In the genomic region with DNA sequence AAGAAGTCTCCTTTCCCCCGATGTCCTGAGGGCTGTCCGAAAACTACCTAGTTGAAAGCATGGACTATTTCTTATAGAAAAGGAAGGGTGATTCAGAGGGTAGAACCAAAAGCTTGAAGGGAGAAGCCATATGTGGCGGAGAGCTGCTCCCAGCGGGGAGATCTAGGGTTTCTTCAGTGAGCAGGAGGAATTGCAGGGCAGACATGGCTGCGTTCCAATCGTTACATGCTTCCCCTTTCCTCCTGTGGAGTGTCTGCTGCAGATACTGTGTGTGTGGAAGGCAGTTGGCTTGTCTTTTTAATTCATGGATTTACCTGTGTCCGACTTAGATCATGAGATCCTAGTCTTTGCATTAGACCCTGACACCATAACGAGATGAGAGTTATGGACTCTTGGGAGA, we compare ENCODE assay signal across 27 cellular contexts.
"Had no signal": no experiment of that assay in that cellular context is flagged by ENCODE, and none has a peak within 500 bp of the region (broad histone marks: within the 10 kb centered on the region; RNA-seq: fewer than 3 reads in every experiment).

No MANE protein-coding gene starts in this region.

- H3K4me1 Mint-ChIP-seq: activated CD4-positive, alpha-beta T cell treated with anti-CD3 and anti-CD28 coated beads, Interleukin-2, amount 10 ng/mL, durations not matched to agents 24 days and 14 days had no signal

- H3K4me1 ChIP-seq: adrenal gland, body of pancreas had no signal

- ATAC-seq: activated CD8-positive, alpha-beta T cell treated with anti-CD3 and anti-CD28 coated beads, Interleukin-2, amount 10 ng/mL, durations not matched to agents 7 days and 5 days; activated naive CD4-positive, alpha-beta T cell treated with anti-CD3 and anti-CD28 coated beads, Interleukin-2, amount 50 U/mL, for 72 hours; body of pancreas had no signal

- H3K36me3 ChIP-seq: adrenal gland, MG63 had no signal

- H3K9me3 ChIP-seq: adrenal gland, body of pancreas, MG63 had no signal

- H3K36me3 Mint-ChIP-seq: activated naive CD4-positive, alpha-beta T cell treated with anti-CD3 and anti-CD28 coated beads, Interleukin-2, amount 50 U/mL, for 72 hours had no signal

- H3K27me3 Mint-ChIP-seq: activated CD4-positive, alpha-beta T cell treated with anti-CD3 and anti-CD28 coated beads, Interleukin-2, amount 10 ng/mL, durations not matched to agents 24 days and 14 days; activated T-cell treated with anti-CD3 and anti-CD28 coated beads, Interleukin-2, amount 50 U/mL, for 24 hours had no signal

- H3K4me3 ChIP-seq: adrenal gland, body of pancreas, MG63, PC-9 had no signal

- H3K4me3 Mint-ChIP-seq: activated CD4-positive, alpha-beta T cell treated with anti-CD3 and anti-CD28 coated beads, Interleukin-2, amount 10 ng/mL, durations not matched to agents 24 days and 14 days; activated CD8-positive, alpha-beta T cell treated with anti-CD3 and anti-CD28 coated beads, Interleukin-2, amount 10 ng/mL, durations not matched to agents 7 days and 5 days; activated naive CD4-positive, alpha-beta T cell treated with anti-CD3 and anti-CD28 coated beads for 36 hours; activated T-cell treated with anti-CD3 and anti-CD28 coated beads, Interleukin-2, amount 50 U/mL, for 24 hours; activated T-helper 1 cell treated with anti-CD3 and anti-CD28 coated beads, Interleukin-12 subunit alpha, Interleukin-12 subunit beta, Interleukin-2, Interleukin-4 antibody, amounts not matched to agents 30 ng/mL and 10 ng/mL and 1 ng/mL, durations not matched to agents 14 hours and 24 hours and 36 hours had no signal

- H3K9me3 Mint-ChIP-seq: activated naive CD4-positive, alpha-beta T cell treated with anti-CD3 and anti-CD28 coated beads for 36 hours had no signal

- H3K27ac Mint-ChIP-seq: activated CD4-positive, alpha-beta T cell treated with anti-CD3 and anti-CD28 coated beads, Interleukin-2, amount 10 ng/mL, durations not matched to agents 24 days and 14 days; activated CD8-positive, alpha-beta T cell treated with anti-CD3 and anti-CD28 coated beads, Interleukin-2, amount 10 ng/mL, durations not matched to agents 7 days and 5 days; activated naive CD4-positive, alpha-beta T cell treated with anti-CD3 and anti-CD28 coated beads for 36 hours; activated naive CD4-positive, alpha-beta T cell treated with anti-CD3 and anti-CD28 coated beads, Interleukin-2, amount 50 U/mL, for 72 hours; activated T-cell treated with anti-CD3 and anti-CD28 coated beads, Interleukin-2, amount 50 U/mL, for 24 hours; activated T-helper 1 cell treated with anti-CD3 and anti-CD28 coated beads, Interleukin-12 subunit alpha, Interleukin-12 subunit beta, Interleukin-2, Interleukin-4 antibody, amounts not matched to agents 30 ng/mL and 10 ng/mL and 1 ng/mL, durations not matched to agents 14 hours and 24 hours and 36 hours had no signal

- H3K27me3 ChIP-seq: adrenal gland, body of pancreas, MG63 had no signal

- H3K27ac ChIP-seq: adrenal gland, body of pancreas, PC-9 had no signal

- DNase-seq: activated CD4-positive, alpha-beta T cell treated with anti-CD3 and anti-CD28 coated beads, Interleukin-2, amount 10 ng/mL, durations not matched to agents 24 days and 14 days; activated CD4-positive, alpha-beta T cell treated with anti-CD3 and anti-CD28 coated beads, Interleukin-2, amount 50 U/mL, for 48 hours; activated CD8-positive, alpha-beta T cell treated with anti-CD3 and anti-CD28 coated beads, Interleukin-2, amount 10 ng/mL, durations not matched to agents 7 days and 5 days; activated gamma-delta T cell treated with Interleukin-2 at 50 U/mL for 16 hours; activated naive CD4-positive, alpha-beta T cell treated with anti-CD3 and anti-CD28 coated beads for 36 hours; activated T-cell treated with anti-CD3 and anti-CD28 coated beads, Interleukin-2, amount 50 U/mL, for 24 hours; adrenal gland; body of pancreas; Kasumi-1; KG1; MG63; NCI-H1092; NCI-H1436 treated with DMSO at 0.1 percent for 48 hours; NCI-H1694 treated with DMSO at 0.1 percent for 48 hours; NCI-H2029; NCI-H345; NCI-H524 treated with DMSO at 0.1 percent for 48 hours; NCI-H748 treated with DMSO at 0.1 percent for 48 hours; NK-92 treated with Interleukin-12 subunit alpha and Interleukin-12 subunit beta, amount 100 ng/mL, for 24 hours; PC-9; Right ventricle myocardium superior; SW 1271; T-helper 1 cell; T-helper 2 cell; T-helper 9 cell had no signal
